Comparison of ENCODE assay signal across 22 cellular contexts in the genomic region with DNA sequence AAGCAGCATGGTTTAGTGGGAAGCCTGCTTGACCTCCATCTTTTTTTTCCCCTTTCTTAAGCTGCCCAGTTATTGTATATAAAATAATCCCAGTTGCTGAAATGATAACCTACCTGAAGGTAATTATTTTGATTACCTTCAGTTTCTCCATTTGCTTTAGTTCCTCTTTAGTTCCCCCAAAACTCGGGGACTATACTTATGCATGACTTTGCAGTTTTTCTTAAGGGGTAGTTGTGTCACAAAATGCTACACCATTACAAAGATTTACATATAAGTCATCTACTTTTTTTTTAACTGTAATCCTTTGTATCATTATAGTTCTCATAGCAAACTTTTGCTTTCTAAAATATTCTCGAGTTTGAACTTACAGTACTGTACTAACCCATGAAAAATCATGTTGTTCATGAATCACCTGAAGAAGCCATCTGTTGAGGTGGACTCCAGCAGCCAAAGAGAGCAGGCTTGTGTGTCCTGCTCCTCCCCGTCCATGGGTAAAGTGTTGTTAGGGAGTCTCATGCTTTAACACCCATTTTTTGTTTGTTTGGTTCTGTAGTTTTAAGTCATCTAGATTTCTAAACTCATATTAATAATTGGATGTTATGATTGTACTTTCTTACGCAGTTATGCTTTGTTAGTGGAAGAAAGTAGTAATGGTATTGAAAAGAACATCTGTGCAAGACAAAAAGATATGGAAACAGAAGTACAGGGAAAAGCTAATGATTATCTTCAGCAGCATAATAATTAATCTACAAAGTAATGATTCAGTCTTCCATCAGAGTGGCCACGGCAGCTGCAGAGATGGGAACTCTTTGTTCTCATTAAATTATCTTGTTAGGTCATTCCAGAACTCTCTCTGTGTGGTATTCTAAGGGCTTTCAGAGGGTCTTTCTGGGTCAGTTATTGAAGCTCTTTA. TPM values are rescaled to one million over a fixed set of nuclear protein-coding genes. Genes with fewer than 3 reads are reported as not detected.
DNase-seq lines count a peak whose midpoint lies in the region; FAIRE-seq and TF ChIP-seq lines count a peak whose summit lies in the region.
"Had no signal": no experiment of that assay in that cellular context is flagged by ENCODE, and none has a peak within 500 bp of the region (broad histone marks: within the 10 kb centered on the region; RNA-seq: fewer than 3 reads in every experiment).

No MANE protein-coding gene starts in this region.

- POLR2A ChIA-PET in GM10248 (lab: Yijun Ruan, JAX), result no interaction called here

- no peak overlapping the region for H2AFZ ChIP-seq in mesenchymal stem cell (ENCODE audit: low read depth, low read length)
- H2AFZ ChIP-seq: GM23248 had no signal

- no peaks in the 10 kb centered on the region for H3K27me3 ChIP-seq in mesenchymal stem cell (ENCODE audit: control insufficient read depth in 1 of 2, insufficient read depth in 1 of 2, low read length in 2 of 2)
- H3K27me3 ChIP-seq: BLaER1, Peyer's patch had no signal

- H3K23ac ChIP-seq in mesenchymal stem cell (ENCODE audit: low read length in 2 of 2), result no peak overlapping the region

- peak overlapping the region; percentile 85 for H3K27ac ChIP-seq in mesenchymal stem cell (ENCODE audit: low read length, poor library complexity, severe bottlenecking)
- H3K27ac ChIP-seq: BLaER1, GM23248, Peyer's patch had no signal

- 87% methylated on average over 4 of the region's 5 CpGs for WGBS in mesenchymal stem cell

- no peak overlapping the region for H3K4ac ChIP-seq in mesenchymal stem cell (ENCODE audit: low read depth in 1 of 2, low read length in 2 of 2)

- no peak overlapping the region for H4K8ac ChIP-seq in mesenchymal stem cell (ENCODE audit: low read length)

- no peak overlapping the region for H2BK120ac ChIP-seq in mesenchymal stem cell (ENCODE audit: low read depth, low read length)

- peaks cover 8% of the 10 kb centered on the region for H3K4me1 ChIP-seq in mesenchymal stem cell (ENCODE audit: control insufficient read depth, insufficient read depth, low read depth, low read length)
- H3K4me1 ChIP-seq: Caco-2, Peyer's patch had no signal

- CTCF ChIA-PET in GM10248 (lab: Yijun Ruan, JAX), result interaction anchor here (0.7 to 16.4 kb wide), 5 partner anchors 7 to 549 kb away, joined by 3 to 157 read pairs (median 4); no protein-coding TSS in a partner anchor

- FAIRE-seq in D721Med (lab: Jason Lieb, UNC), result no peak
- FAIRE-seq: GM12891, HTR-8/SVneo had no signal

- H3K4me3 ChIP-seq in epithelial cell of proximal tubule (ENCODE audit: low read depth, low read length) (peak overlapping the region; percentile 7), mesenchymal stem cell (ENCODE audit: insufficient read depth in 1 of 2, low read depth in 1 of 2, low read length in 2 of 2) (no peak overlapping the region)
- H3K4me3 ChIP-seq: BLaER1, GM23248, Peyer's patch had no signal

- no peak overlapping the region for H2BK5ac ChIP-seq in mesenchymal stem cell (ENCODE audit: low read depth, low read length, poor library complexity, severe bottlenecking)

- H3K14ac ChIP-seq in mesenchymal stem cell (ENCODE audit: low read length in 2 of 2), result no peak overlapping the region

- no peaks in the 10 kb centered on the region for H3K9me3 ChIP-seq in mesenchymal stem cell (ENCODE audit: control insufficient read depth, low read length)
- H3K9me3 ChIP-seq: BLaER1, Caco-2, Peyer's patch had no signal

- no peak overlapping the region for H2BK12ac ChIP-seq in mesenchymal stem cell (ENCODE audit: low read length in 2 of 2)

- no peak overlapping the region for H4K91ac ChIP-seq in mesenchymal stem cell (ENCODE audit: low read length)

- no peak overlapping the region for H3K9ac ChIP-seq in mesenchymal stem cell (ENCODE audit: low read length)
- H3K9ac ChIP-seq: BLaER1, GM23248 had no signal

- H3K18ac ChIP-seq in mesenchymal stem cell (ENCODE audit: low read depth in 1 of 2, low read length in 2 of 2), result no peak overlapping the region

- TF ChIP-seq CTCF in epithelial cell of proximal tubule (conservative IDR thresholded peaks at IDR 0.05; ENCODE audit: low read depth, low read length) (no peak), GM10248 (IDR thresholded peaks at IDR 0.05; ENCODE audit: control extremely low read depth, extremely low read depth, low read depth, missing control alignments) (no peak), D721Med (IDR thresholded peaks at IDR 0.05; ENCODE audit: insufficient read depth, missing control alignments) (no peak)

- H3K36me3 ChIP-seq in mesenchymal stem cell (ENCODE audit: control insufficient read depth in 1 of 2, insufficient read depth in 2 of 2, low read depth in 1 of 2, low read length in 2 of 2), result peaks cover 18 to 67% of the 10 kb centered on the region in 2 experiments

- H2AK5ac ChIP-seq in mesenchymal stem cell (ENCODE audit: low read length, severe bottlenecking), result no peak overlapping the region

- H3K79me1 ChIP-seq in mesenchymal stem cell (replicated peaks; ENCODE audit: low read length, poor library complexity, severe bottlenecking), result peaks cover 4% of the 10 kb centered on the region

- in situ Hi-C loops in ACHN (cut with HindIII; ENCODE audit: low pct_ligation_motif_present, low pct_unique_long_range_greater_than_20kb, low sequenced_read_pairs), result no loop called here

- H3K4me2 ChIP-seq in mesenchymal stem cell (ENCODE audit: low read length, poor library complexity, severe bottlenecking), result peak overlapping the region; percentile 50
- H3K4me2 ChIP-seq: BLaER1 had no signal

- H2BK15ac ChIP-seq in mesenchymal stem cell (ENCODE audit: low read depth, poor library complexity, severe bottlenecking), result no peak overlapping the region

- peak; percentile 6 for DNase-seq in ACHN
- peak; percentile 41 for DNase-seq in LHCN-M2 (ENCODE audit: low read depth)
- DNase-seq in epithelial cell of proximal tubule (ENCODE audit: low read depth), result peak; percentile 61
- DNase-seq in mesenchymal stem cell, result no peak
- DNase-seq in RKO (ENCODE audit: low spot score), result no peak
- no peak for DNase-seq in GM10248 (ENCODE audit: extremely low spot score)
- no peak for DNase-seq in activated CD8-positive, alpha-beta memory T cell treated with anti-CD3 and anti-CD28 coated beads for 24 hours
- no peak for DNase-seq in D721Med (ENCODE audit: insufficient read length, low spot score)
- DNase-seq: Caco-2; CD4-positive, alpha-beta memory T cell; DND-41; GM23248; HCEC 1CT; Karpas-422; NCI-H1092; NCI-H1436 treated with DMSO at 0.1 percent for 48 hours; NCI-H1930; NCI-H748 treated with DMSO at 0.1 percent for 48 hours; Peyer's patch had no signal

RNA-seq across cellular contexts. Expression of a gene that starts 34.6 kb away (rescaled TPM):
- total RNA-seq in LHCN-M2 (2014; rRNA removed) (13.4 and 16.1 TPM in 2 replicates), epithelial cell of proximal tubule (22.4 and 27.4 TPM in 2 replicates)
- polyA plus RNA-seq in LHCN-M2 (2012), result 34.5 TPM
- polyA plus RNA-seq in mesenchymal stem cell (2013, experiment 1 of 2), result 14.1 TPM
- 14.6 TPM for polyA plus RNA-seq in mesenchymal stem cell (2013, experiment 2 of 2)

Comparison
In these comparisons a context has a peak if more than half of its experiments do, and no peak if none do; other contexts are left out.
1. DNase-seq: peak in ACHN (single experiment), LHCN-M2 (single experiment) and epithelial cell of proximal tubule (single experiment); none in mesenchymal stem cell (single experiment), RKO (single experiment), GM10248 (single experiment), activated CD8-positive, alpha-beta memory T cell treated with anti-CD3 and anti-CD28 coated beads for 24 hours (single experiment) and D721Med (single experiment).